ENCODE assay signal across 26 cellular contexts in the genomic region with DNA sequence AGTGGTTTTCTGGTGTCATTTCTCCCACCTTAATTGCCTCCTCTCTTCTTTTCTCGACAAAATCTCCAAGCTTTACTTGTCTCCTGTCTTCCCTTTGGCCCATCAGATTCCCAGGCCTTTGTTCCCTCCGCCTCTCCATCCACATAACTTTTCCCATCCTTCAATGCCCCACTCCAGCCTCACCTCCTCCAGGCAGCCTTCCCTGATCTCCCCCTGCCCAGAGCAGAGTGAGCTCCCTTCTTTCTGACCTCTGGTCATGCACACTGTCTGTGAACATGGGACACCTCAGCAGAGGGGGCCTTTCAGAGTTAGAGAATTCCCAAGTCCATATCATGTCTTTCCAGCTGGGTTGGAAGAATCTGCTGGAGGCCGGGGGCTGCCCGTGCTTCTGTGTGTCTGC. TPM values are rescaled to one million over a fixed set of nuclear protein-coding genes. Genes with fewer than 3 reads are reported as not detected.
A peak's percentile ranks its signal among the peaks of the same experiment; 100 is the strongest.
DNase-seq lines count a peak whose midpoint lies in the region; ATAC-seq, FAIRE-seq and TF ChIP-seq lines count a peak whose summit lies in the region.
"Had no signal": no experiment of that assay in that cellular context is flagged by ENCODE, and none has a peak within 500 bp of the region (broad histone marks: within the 10 kb centered on the region; RNA-seq: fewer than 3 reads in every experiment).

No MANE protein-coding gene starts in this region.

- H3K4me3 Mint-ChIP-seq in astrocyte (ENCODE audit: unreplicated experiment) (peak overlapping the region; percentile 4), neural progenitor cell (no peak overlapping the region)
- H3K4me3 Mint-ChIP-seq: activated CD4-positive, alpha-beta memory T cell treated with anti-CD3 and anti-CD28 coated beads, Interleukin-2, amount 10 ng/mL, durations not matched to agents 7 days and 5 days; nephron progenitor cell; T-helper 2 cell treated with Interferon-gamma antibody and Interleukin-4, amounts not matched to agents 5 μg/mL and 100 μg/mL, for 36 hours; WTC11 had no signal

- H3K9me3 Mint-ChIP-seq in astrocyte (ENCODE audit: unreplicated experiment) (no peaks in the 10 kb centered on the region), neural progenitor cell (peaks cover 4% of the 10 kb centered on the region)
- H3K9me3 Mint-ChIP-seq: activated CD4-positive, alpha-beta memory T cell treated with anti-CD3 and anti-CD28 coated beads, Interleukin-2, amount 10 ng/mL, durations not matched to agents 7 days and 5 days; T-helper 2 cell treated with Interferon-gamma antibody and Interleukin-4, amounts not matched to agents 5 μg/mL and 100 μg/mL, for 36 hours had no signal

- TF ChIP-seq CTCF in heart left ventricle (IDR thresholded peaks at IDR 0.05) (no peak), astrocyte (IDR thresholded peaks at IDR 0.05; ENCODE audit: insufficient read depth, low read depth, low read length) (no peak), neural progenitor cell (IDR thresholded peaks at IDR 0.05) (no peak), tibial artery (IDR thresholded peaks at IDR 0.05) (no peak), Peyer's patch (IDR thresholded peaks at IDR 0.05) (no peak)

- peak overlapping the region; percentile 49 to 86 (median 80) for H3K27ac ChIP-seq in heart left ventricle
- H3K27ac ChIP-seq in right cardiac atrium (ENCODE audit: low read length): no peak overlapping the region
- H3K27ac ChIP-seq in astrocyte (ENCODE audit: low read depth, low read length): peak overlapping the region; percentile 75
- no peak overlapping the region for H3K27ac ChIP-seq in neural progenitor cell
- H3K27ac ChIP-seq in tibial artery: peak overlapping the region; percentile 61 to 64
- no peak overlapping the region for H3K27ac ChIP-seq in Peyer's patch

- H3K4me1 Mint-ChIP-seq in astrocyte (ENCODE audit: low read depth, unreplicated experiment) (peaks cover 22% of the 10 kb centered on the region), neural progenitor cell (peaks cover 29% of the 10 kb centered on the region)
- H3K4me1 Mint-ChIP-seq: activated CD4-positive, alpha-beta memory T cell treated with anti-CD3 and anti-CD28 coated beads, Interleukin-2, amount 10 ng/mL, durations not matched to agents 7 days and 5 days had no signal

- H3K27me3 ChIP-seq in heart left ventricle (no peaks in the 10 kb centered on the region), right cardiac atrium (ENCODE audit: control insufficient read depth, insufficient read depth) (no peaks in the 10 kb centered on the region), astrocyte (ENCODE audit: insufficient read depth, low read length) (no peaks in the 10 kb centered on the region), neural progenitor cell (no peaks in the 10 kb centered on the region), tibial artery (no peaks in the 10 kb centered on the region), Peyer's patch (no peaks in the 10 kb centered on the region)
- H3K27me3 ChIP-seq: adrenal gland, gastroesophageal sphincter had no signal

- DNase-seq in heart left ventricle: no peak
- DNase-seq in right cardiac atrium: no peak
- no peak for DNase-seq in astrocyte (ENCODE audit: low read depth)
- DNase-seq in neural progenitor cell (ENCODE audit: low spot score): no peak
- DNase-seq in tibial artery: no peak
- DNase-seq in NK-92 treated with Interleukin-12 subunit alpha and Interleukin-12 subunit beta, amount 100 ng/mL, for 24 hours (lab: John Stamatoyannopoulos, UW): no peak
- DNase-seq in cerebellum (ENCODE audit: low spot score): no peak
- no peak for DNase-seq in Peyer's patch
- DNase-seq: ACHN; activated CD4-positive, alpha-beta memory T cell treated with anti-CD3 and anti-CD28 coated beads, Interleukin-2, amount 10 ng/mL, durations not matched to agents 7 days and 5 days; activated gamma-delta T cell; activated T-cell treated with anti-CD3 and anti-CD28 coated beads for 4 hours; adrenal gland; DMS 273 treated with DMSO at 0.1 percent for 48 hours; effector CD8-positive, alpha-beta T cell; esophagus squamous epithelium; NCI-H1092 treated with DMSO at 0.1 percent for 48 hours; NCI-H524 treated with DMSO at 0.1 percent for 48 hours; nephron progenitor cell; stimulated activated CD4-positive, alpha-beta T cell treated with anti-CD3 and anti-CD28 coated beads, Interleukin-12 subunit alpha, Interleukin-12 subunit beta, amount 100 ng/mL, for 4 hours had no signal

- H3K4me3 ChIP-seq in heart left ventricle: no peak overlapping the region
- H3K4me3 ChIP-seq in right cardiac atrium (ENCODE audit: low read length): no peak overlapping the region
- no peak overlapping the region for H3K4me3 ChIP-seq in astrocyte (ENCODE audit: insufficient read depth, low read depth, low read length)
- H3K4me3 ChIP-seq in neural progenitor cell: no peak overlapping the region
- no peak overlapping the region for H3K4me3 ChIP-seq in tibial artery
- no peak overlapping the region for H3K4me3 ChIP-seq in Peyer's patch
- H3K4me3 ChIP-seq: adrenal gland, esophagus squamous epithelium, gastroesophageal sphincter had no signal

- H3K4me2 ChIP-seq in astrocyte (ENCODE audit: low read length) (peak overlapping the region; percentile 49), neural progenitor cell (no peak overlapping the region)

- no peak for TF ChIP-seq POLR2A in heart left ventricle (IDR thresholded peaks at IDR 0.05)
- TF ChIP-seq POLR2A in Peyer's patch (IDR thresholded peaks at IDR 0.05): no peak

- H2AFZ ChIP-seq in astrocyte (ENCODE audit: low read depth, low read length) (no peak overlapping the region), neural progenitor cell (replicated peaks) (no peak overlapping the region)

- WGBS in heart left ventricle, 4 donors: 80 to 96% (median 89%) methylated on average over 4 of the region's 4 CpGs
- 86% methylated on average over 4 of the region's 4 CpGs for WGBS in right cardiac atrium

- H3K4me1 ChIP-seq in heart left ventricle (peaks cover 0 to 55% (median 29%) of the 10 kb centered on the region in 12 donors), right cardiac atrium (ENCODE audit: control insufficient read depth, insufficient read depth, low read length) (peaks cover 6% of the 10 kb centered on the region), astrocyte (ENCODE audit: insufficient read depth, low read length) (peaks cover 39% of the 10 kb centered on the region), neural progenitor cell (no peaks in the 10 kb centered on the region), tibial artery (peaks cover 6 to 65% (median 41%) of the 10 kb centered on the region in 4 donors), Peyer's patch (peaks cover 0 to 11% (median 0%) of the 10 kb centered on the region in 4 donors)

- no peak for FAIRE-seq in astrocyte (lab: Jason Lieb, UNC)
- FAIRE-seq: HTR-8/SVneo had no signal

- H3K9ac ChIP-seq in astrocyte (ENCODE audit: low read length) (peak overlapping the region; percentile 68), neural progenitor cell (no peak overlapping the region)

- no peaks in the 10 kb centered on the region for H4K20me1 ChIP-seq in astrocyte (ENCODE audit: insufficient read depth, low read length)
- no peaks in the 10 kb centered on the region for H4K20me1 ChIP-seq in neural progenitor cell (ENCODE audit: low read depth)

- intact Hi-C loops in heart left ventricle (cut with DNase I): no loop called here
- intact Hi-C loops in right cardiac atrium (cut with DNase I): no loop called here
- intact Hi-C loops in tibial artery (cut with DNase I; ENCODE audit: low total_unique reads): no loop called here

- ATAC-seq in heart left ventricle: no peak
- ATAC-seq in right cardiac atrium: no peak
- ATAC-seq: WTC11 had no signal

- H3K36me3 ChIP-seq in heart left ventricle (no peaks in the 10 kb centered on the region), astrocyte (ENCODE audit: insufficient read depth, low read length) (no peaks in the 10 kb centered on the region), neural progenitor cell (no peaks in the 10 kb centered on the region), tibial artery (no peaks in the 10 kb centered on the region), Peyer's patch (no peaks in the 10 kb centered on the region)
- H3K36me3 ChIP-seq: adrenal gland, esophagus squamous epithelium, gastroesophageal sphincter had no signal

- H3K36me3 Mint-ChIP-seq in astrocyte (ENCODE audit: low read depth, unreplicated experiment) (peaks cover 2% of the 10 kb centered on the region), neural progenitor cell (no peaks in the 10 kb centered on the region)
- H3K36me3 Mint-ChIP-seq: WTC11 had no signal

- H3F3A ChIP-seq in neural progenitor cell (ENCODE audit: low read depth): no peaks in the 10 kb centered on the region

- H3K27ac Mint-ChIP-seq in astrocyte (ENCODE audit: unreplicated experiment): peak overlapping the region; percentile 59
- peak overlapping the region; percentile 44 for H3K27ac Mint-ChIP-seq in neural progenitor cell
- H3K27ac Mint-ChIP-seq: activated CD4-positive, alpha-beta memory T cell treated with anti-CD3 and anti-CD28 coated beads, Interleukin-2, amount 10 ng/mL, durations not matched to agents 7 days and 5 days; T-helper 2 cell treated with Interferon-gamma antibody and Interleukin-4, amounts not matched to agents 5 μg/mL and 100 μg/mL, for 36 hours; WTC11 had no signal

- H3K9me3 ChIP-seq in heart left ventricle: no peaks in the 10 kb centered on the region
- no peaks in the 10 kb centered on the region for H3K9me3 ChIP-seq in right cardiac atrium (ENCODE audit: control insufficient read depth, low read length)
- no peaks in the 10 kb centered on the region for H3K9me3 ChIP-seq in astrocyte (ENCODE audit: insufficient read depth, low read depth, low read length)
- H3K9me3 ChIP-seq in neural progenitor cell (ENCODE audit: low read depth): no peaks in the 10 kb centered on the region
- H3K9me3 ChIP-seq in tibial artery: no peaks in the 10 kb centered on the region
- H3K9me3 ChIP-seq in Peyer's patch: no peaks in the 10 kb centered on the region
- H3K9me3 ChIP-seq: adrenal gland, esophagus squamous epithelium, gastroesophageal sphincter had no signal

- H3K27me3 Mint-ChIP-seq in astrocyte (ENCODE audit: low read depth, unreplicated experiment): peaks cover 4% of the 10 kb centered on the region
- peaks cover 6% of the 10 kb centered on the region for H3K27me3 Mint-ChIP-seq in neural progenitor cell (ENCODE audit: insufficient read depth, low read depth)

- no peaks in the 10 kb centered on the region for H3K79me2 ChIP-seq in astrocyte (ENCODE audit: insufficient read depth, low read length)
- H3K79me2 ChIP-seq in neural progenitor cell (ENCODE audit: low read depth): no peaks in the 10 kb centered on the region

RNA-seq across cellular contexts. Expression of a gene that starts 14.6 kb away (rescaled TPM):
- total RNA-seq in heart left ventricle (1 to 10 TPM in 5 of 9 donors, under 1 TPM in 3, not detected in 1; 0.68 to 5.3 (median 1.3) TPM), right cardiac atrium (1 to 10 TPM in 1 of 4 donors, under 1 TPM in 3; 0.51 to 1.4 (median 0.68) TPM), astrocyte (not detected in 2 replicates), neural progenitor cell (ENCODE audit: low replicate concordance) (0.22 and 0.37 TPM in 2 replicates), cerebellum (0.91 TPM), Peyer's patch (10 to 100 TPM in 3 of 4 donors, 1 to 10 TPM in 1; 1.7 to 38.4 (median 21.6) TPM)
- polyA plus RNA-seq in heart left ventricle (1 to 10 TPM in 1 of 2 donors, under 1 TPM in 1; 0.33 to 2.9 TPM), right cardiac atrium (1.8 TPM)
- total RNA-seq: activated CD4-positive, alpha-beta memory T cell treated with anti-CD3 and anti-CD28 coated beads, Interleukin-2, amount 10 ng/mL, durations not matched to agents 7 days and 5 days; G401; pulmonary artery endothelial cell had no signal

Comparison
In these comparisons a context has a peak if more than half of its experiments do, and no peak if none do; other contexts are left out.
1. H3K27ac ChIP-seq: peak in heart left ventricle (12 of 12), astrocyte (single experiment) and tibial artery (2 of 2); none in right cardiac atrium (single experiment), neural progenitor cell (single experiment) and Peyer's patch (0 of 4).